Comparison of ENCODE assay signal across 11 cellular contexts in genomic region chr15:45268135-45268534, GRCh38. TPM values are rescaled to one million over a fixed set of nuclear protein-coding genes. Genes with fewer than 3 reads are reported as not detected.
DNase-seq lines count a peak whose midpoint lies in the region; ATAC-seq and TF ChIP-seq lines count a peak whose summit lies in the region.
"Had no signal": no experiment of that assay in that cellular context is flagged by ENCODE, and none has a peak within 500 bp of the region (broad histone marks: within the 10 kb centered on the region; RNA-seq: fewer than 3 reads in every experiment).

No MANE protein-coding gene starts in this region.

- 7% methylated on average over 2 of the region's 2 CpGs for WGBS in right lobe of liver (ENCODE audit: insufficient coverage, low coverage, low lambda C conversion rate, missing lambda C conversion rate)

- intact Hi-C loops in right lobe of liver (cut with DNase I), result loop anchor here (10.0 kb wide), 2 partner anchors 63 to 103 kb away; no protein-coding TSS in a partner anchor

- H3K4me3 ChIP-seq in right lobe of liver, result no peak overlapping the region

- no peak overlapping the region for H3K27ac ChIP-seq in right lobe of liver

- H3K27me3 ChIP-seq in right lobe of liver, result no peaks in the 10 kb centered on the region

- peaks cover 0 to 5% (median 0%) of the 10 kb centered on the region in 4 donors for H3K4me1 ChIP-seq in right lobe of liver

- ATAC-seq in right lobe of liver (peak; percentile 83 to 96 (median 91)), HG03432 (IDR thresholded peaks at IDR 0.05; ENCODE audit: unreplicated experiment) (no peak)
- no peak for ATAC-seq in activated CD4-positive, CD25-positive, alpha-beta regulatory T cell treated with anti-CD3 and anti-CD28 coated beads, Interleukin-2, amount 50 U/mL, for 24 hours
- ATAC-seq: sciatic nerve had no signal

- no peaks in the 10 kb centered on the region for H3K9me3 ChIP-seq in right lobe of liver

- no peaks in the 10 kb centered on the region for H3K36me3 ChIP-seq in right lobe of liver

- CTCF ChIA-PET in HEK293T (lab: Yijun Ruan, JAX), result no interaction called here

- no peak for TF ChIP-seq POLR2A in right lobe of liver (IDR thresholded peaks at IDR 0.05)

- peak; percentile 60 for DNase-seq in NCI-H82 (lab: John Stamatoyannopoulos, UW)
- no peak for DNase-seq in NCI-H82 treated with DMSO at 0.1 percent for 48 hours (lab: John Stamatoyannopoulos, UW; ENCODE audit: unreplicated experiment)
- DNase-seq in HEK293T (ENCODE audit: extremely low spot score), result peak; percentile 7
- peak; percentile 7 to 10 for DNase-seq in activated CD4-positive, alpha-beta T cell treated with anti-CD3 and anti-CD28 coated beads, Interleukin-2, amount 50 U/mL, for 48 hours
- peak; percentile 59 to 73 (median 65) for DNase-seq in right lobe of liver
- DNase-seq in NCI-H1105 treated with DMSO at 0.1 percent for 48 hours (lab: John Stamatoyannopoulos, UW), result no peak

- peak; percentile 49 to 69 (median 57) for TF ChIP-seq CTCF in right lobe of liver (IDR thresholded peaks at IDR 0.05)

- POLR2A ChIA-PET in HEK293T (lab: Yijun Ruan, JAX), result no interaction called here

TF ChIP-seq in HEK293T, 16 proteins besides CTCF, POLR2A, EP300 and RAD21:
- TF ChIP-seq FOXK2 (IDR thresholded peaks at IDR 0.05), result no peak

RNA-seq across cellular contexts. Expression of gene SLC28A2, which starts 16.1 kb away (rescaled TPM):
- under 1 TPM in 4 of 6 experiments, not detected in 2; 0.04 to 0.81 (median 0.19) TPM for total RNA-seq in right lobe of liver
- total RNA-seq: dermis microvascular lymphatic vessel endothelial cell, mononuclear cell, sciatic nerve had no signal

Comparison
In these comparisons a context has a peak if more than half of its experiments do, and no peak if none do; other contexts are left out.
1. DNase-seq: peak in NCI-H82 (single experiment), HEK293T (single experiment), activated CD4-positive, alpha-beta T cell treated with anti-CD3 and anti-CD28 coated beads, Interleukin-2, amount 50 U/mL, for 48 hours (2 of 2) and right lobe of liver (3 of 3); none in NCI-H82 treated with DMSO at 0.1 percent for 48 hours (single experiment) and NCI-H1105 treated with DMSO at 0.1 percent for 48 hours (single experiment).
2. ATAC-seq: peak in right lobe of liver (4 of 4); none in activated CD4-positive, CD25-positive, alpha-beta regulatory T cell treated with anti-CD3 and anti-CD28 coated beads, Interleukin-2, amount 50 U/mL, for 24 hours (0 of 2) and HG03432 (single experiment).